In the genomic region with DNA sequence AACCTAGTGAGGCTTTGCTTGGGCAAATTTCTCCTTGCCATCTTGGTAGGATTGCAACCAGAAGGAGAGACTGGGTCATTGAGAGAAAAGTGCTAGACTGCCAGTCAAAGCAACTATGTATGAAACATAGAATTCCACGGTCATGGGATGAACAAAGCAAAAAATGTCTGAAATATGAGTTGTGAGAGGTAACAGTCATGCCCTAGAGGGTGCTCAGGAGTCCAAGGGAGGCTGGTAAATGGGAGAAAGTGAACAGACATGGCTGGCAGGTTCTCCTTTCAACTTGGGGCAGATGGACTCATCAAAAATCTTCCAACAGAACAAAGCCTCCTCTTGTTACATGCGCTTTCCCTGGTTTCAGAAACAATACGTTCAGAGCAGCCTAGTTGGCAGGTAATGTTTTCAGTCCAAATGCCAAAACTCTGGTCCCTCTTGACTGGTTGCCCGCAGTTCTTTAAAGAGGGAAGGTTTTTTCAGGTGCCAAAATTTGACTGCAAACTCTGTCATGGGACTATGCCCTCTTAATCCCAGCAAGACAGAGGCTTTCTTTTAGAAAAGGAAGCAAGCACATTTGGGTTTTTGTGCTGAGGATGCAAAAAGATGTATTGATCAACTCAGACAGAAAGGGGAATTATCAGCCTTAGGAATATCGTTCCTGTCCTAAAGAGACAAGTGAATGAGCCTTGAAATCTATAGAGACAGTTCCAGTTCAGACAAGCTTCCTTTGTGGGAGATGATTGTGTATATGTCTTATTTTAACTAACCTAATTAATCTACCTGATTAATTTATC, we compare ENCODE assay signal across 20 cellular contexts.
DNase-seq lines count a peak whose midpoint lies in the region; ATAC-seq, FAIRE-seq and TF ChIP-seq lines count a peak whose summit lies in the region.
"Had no signal": no experiment of that assay in that cellular context is flagged by ENCODE, and none has a peak within 500 bp of the region (broad histone marks: within the 10 kb centered on the region; RNA-seq: fewer than 3 reads in every experiment).

No MANE protein-coding gene starts in this region.

- H3K27ac ChIP-seq in esophagus (ENCODE audit: low read depth in 2 of 2, low read length in 1 of 2): peak overlapping the region; percentile 0 to 36
- H3K27ac ChIP-seq: gastrocnemius medialis, HL-60, parathyroid adenoma, spleen, tibial nerve had no signal

- TF ChIP-seq POLR2A in GM12892 (IDR thresholded peaks at IDR 0.05; ENCODE audit: low read depth, low read length): no peak

- FAIRE-seq in GM12892 (lab: Jason Lieb, UNC): no peak

- 53 to 56% methylated on average over 5 of the region's 5 CpGs for WGBS in esophagus, 2 donors

- peak; percentile 52 for DNase-seq in EH (ENCODE audit: low read depth)
- peak; percentile 22 for DNase-seq in RPMI7951 (ENCODE audit: low read depth)
- peak; percentile 51 for DNase-seq in midbrain (lab: John Stamatoyannopoulos, UW)
- no peak for DNase-seq in NCI-H446 treated with DMSO at 0.1 percent for 48 hours (lab: John Stamatoyannopoulos, UW)
- no peak for DNase-seq in GM12892 (ENCODE audit: insufficient read length)
- no peak for DNase-seq in NCI-H2029 (lab: John Stamatoyannopoulos, UW)
- DNase-seq: activated effector memory CD4-positive, alpha-beta T cell treated with Interleukin-2 at 50 U/mL for 16 hours; DND-41; gastrocnemius medialis; left ventricle myocardium superior; NCI-H1105 treated with DMSO at 0.1 percent for 48 hours; SHP77; spleen; T-helper 17 cell had no signal

- H3K4me1 ChIP-seq in esophagus (ENCODE audit: control insufficient read depth in 2 of 2, insufficient read depth in 2 of 2, low read length in 1 of 2): no peaks in the 10 kb centered on the region
- H3K4me1 ChIP-seq: gastrocnemius medialis, parathyroid adenoma, spleen had no signal

- no peaks in the 10 kb centered on the region for H3K9me3 ChIP-seq in esophagus (ENCODE audit: control insufficient read depth in 2 of 2, insufficient read depth in 1 of 2, low read depth in 1 of 2, low read length in 1 of 2)
- H3K9me3 ChIP-seq: gastrocnemius medialis, spleen, tibial nerve had no signal

- no peaks in the 10 kb centered on the region for H3K27me3 ChIP-seq in esophagus (ENCODE audit: control insufficient read depth in 1 of 2, insufficient read depth in 2 of 2, low read length in 2 of 2)
- H3K27me3 ChIP-seq: gastrocnemius medialis, spleen, tibial nerve had no signal

- ATAC-seq in GM18520 (IDR thresholded peaks at IDR 0.05; ENCODE audit: unreplicated experiment): no peak
- ATAC-seq: gastrocnemius medialis; left ventricle myocardium superior; stimulated activated memory B cell treated with anti-CD40 and anti-IgM and Interleukin-4, amounts not matched to agents 10 μg/mL and 1 μg/mL and 100 μg/mL, for 72 hours; T-helper 17 cell had no signal

- H3K36me3 ChIP-seq in esophagus (ENCODE audit: control insufficient read depth in 2 of 2, insufficient read depth in 2 of 2, low read length in 1 of 2): no peaks in the 10 kb centered on the region
- H3K36me3 ChIP-seq: gastrocnemius medialis, spleen, tibial nerve had no signal

- H3K4me3 ChIP-seq in esophagus (ENCODE audit: low read depth in 1 of 2, low read length in 2 of 2): no peak overlapping the region
- H3K4me3 ChIP-seq: gastrocnemius medialis, spleen, tibial nerve had no signal

Comparison
In these comparisons a context has a peak if more than half of its experiments do, and no peak if none do; other contexts are left out.
1. DNase-seq: peak in EH (single experiment), RPMI7951 (single experiment) and midbrain (single experiment); none in NCI-H446 treated with DMSO at 0.1 percent for 48 hours (single experiment), GM12892 (single experiment) and NCI-H2029 (single experiment).